2 cellular contexts compared by ENCODE assay signal in the genomic region with DNA sequence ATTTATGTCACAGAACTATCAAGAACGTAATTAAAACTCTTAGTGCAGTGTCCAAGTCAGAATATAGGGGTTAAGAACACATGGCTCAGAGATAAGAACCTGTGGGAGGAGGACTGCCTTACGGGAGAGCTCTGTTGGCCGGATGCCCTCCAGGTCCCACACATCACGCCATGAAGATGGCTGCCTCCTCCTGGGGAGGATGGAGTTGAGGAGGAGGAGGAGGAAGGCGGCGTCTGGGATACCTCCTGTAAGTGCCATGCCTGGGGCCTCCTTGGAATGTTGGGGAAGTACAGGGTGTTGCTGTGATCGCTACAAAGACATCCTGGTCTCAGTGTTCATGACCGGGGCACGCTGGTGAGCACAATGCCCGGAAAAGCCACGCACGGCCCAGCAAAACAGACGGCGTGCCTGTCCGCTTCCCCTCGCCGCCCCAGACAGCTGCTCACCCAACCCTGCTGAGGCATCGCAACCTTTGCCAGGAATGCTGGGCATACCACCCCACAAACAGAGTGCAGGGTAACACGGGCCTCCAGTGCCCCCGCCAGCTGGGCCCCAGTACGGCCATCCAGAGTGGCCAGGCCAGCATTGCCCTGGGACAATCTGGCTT.
A peak's percentile ranks its signal among the peaks of the same experiment; 100 is the strongest.
TF ChIP-seq lines count a peak whose summit lies in the region.

No MANE protein-coding gene starts in this region.

TF ChIP-seq in liver, 16 proteins besides CTCF, POLR2A, EP300 and RAD21:
- TF ChIP-seq, protein P1, sequence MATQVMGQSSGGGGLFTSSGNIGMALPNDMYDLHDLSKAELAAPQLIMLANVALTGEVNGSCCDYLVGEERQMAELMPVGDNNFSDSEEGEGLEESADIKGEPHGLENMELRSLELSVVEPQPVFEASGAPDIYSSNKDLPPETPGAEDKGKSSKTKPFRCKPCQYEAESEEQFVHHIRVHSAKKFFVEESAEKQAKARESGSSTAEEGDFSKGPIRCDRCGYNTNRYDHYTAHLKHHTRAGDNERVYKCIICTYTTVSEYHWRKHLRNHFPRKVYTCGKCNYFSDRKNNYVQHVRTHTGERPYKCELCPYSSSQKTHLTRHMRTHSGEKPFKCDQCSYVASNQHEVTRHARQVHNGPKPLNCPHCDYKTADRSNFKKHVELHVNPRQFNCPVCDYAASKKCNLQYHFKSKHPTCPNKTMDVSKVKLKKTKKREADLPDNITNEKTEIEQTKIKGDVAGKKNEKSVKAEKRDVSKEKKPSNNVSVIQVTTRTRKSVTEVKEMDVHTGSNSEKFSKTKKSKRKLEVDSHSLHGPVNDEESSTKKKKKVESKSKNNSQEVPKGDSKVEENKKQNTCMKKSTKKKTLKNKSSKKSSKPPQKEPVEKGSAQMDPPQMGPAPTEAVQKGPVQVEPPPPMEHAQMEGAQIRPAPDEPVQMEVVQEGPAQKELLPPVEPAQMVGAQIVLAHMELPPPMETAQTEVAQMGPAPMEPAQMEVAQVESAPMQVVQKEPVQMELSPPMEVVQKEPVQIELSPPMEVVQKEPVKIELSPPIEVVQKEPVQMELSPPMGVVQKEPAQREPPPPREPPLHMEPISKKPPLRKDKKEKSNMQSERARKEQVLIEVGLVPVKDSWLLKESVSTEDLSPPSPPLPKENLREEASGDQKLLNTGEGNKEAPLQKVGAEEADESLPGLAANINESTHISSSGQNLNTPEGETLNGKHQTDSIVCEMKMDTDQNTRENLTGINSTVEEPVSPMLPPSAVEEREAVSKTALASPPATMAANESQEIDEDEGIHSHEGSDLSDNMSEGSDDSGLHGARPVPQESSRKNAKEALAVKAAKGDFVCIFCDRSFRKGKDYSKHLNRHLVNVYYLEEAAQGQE (IDR thresholded peaks at IDR 0.05), result no peak
- TF ChIP-seq SP1 (IDR thresholded peaks at IDR 0.05) (peak; percentile 27), NR2F2 (IDR thresholded peaks at IDR 0.05) (peak; percentile 38)

TF ChIP-seq in HepG2, 621 proteins besides CTCF, POLR2A, EP300 and RAD21:
- TF ChIP-seq, protein P2, sequence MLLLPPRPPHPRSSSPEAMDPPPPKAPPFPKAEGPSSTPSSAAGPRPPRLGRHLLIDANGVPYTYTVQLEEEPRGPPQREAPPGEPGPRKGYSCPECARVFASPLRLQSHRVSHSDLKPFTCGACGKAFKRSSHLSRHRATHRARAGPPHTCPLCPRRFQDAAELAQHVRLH (CRISPR knock-in tag; IDR thresholded peaks at IDR 0.05; ENCODE audit: borderline replicate concordance, low read depth), result no peak
- TF ChIP-seq ZNF3 (CRISPR knock-in tag; IDR thresholded peaks at IDR 0.05), result no peak
- TF ChIP-seq, protein P3, sequence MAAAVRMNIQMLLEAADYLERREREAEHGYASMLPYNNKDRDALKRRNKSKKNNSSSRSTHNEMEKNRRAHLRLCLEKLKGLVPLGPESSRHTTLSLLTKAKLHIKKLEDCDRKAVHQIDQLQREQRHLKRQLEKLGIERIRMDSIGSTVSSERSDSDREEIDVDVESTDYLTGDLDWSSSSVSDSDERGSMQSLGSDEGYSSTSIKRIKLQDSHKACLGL (CRISPR knock-in tag; IDR thresholded peaks at IDR 0.05), result no peak
- no peak for TF ChIP-seq NR2C2 (CRISPR knock-in tag; IDR thresholded peaks at IDR 0.05; ENCODE audit: borderline replicate concordance)
- TF ChIP-seq ZNF839 (CRISPR knock-in tag; IDR thresholded peaks at IDR 0.05; ENCODE audit: borderline replicate concordance), result no peak
- no peak for TF ChIP-seq ZNF34 (CRISPR knock-in tag; IDR thresholded peaks at IDR 0.05; ENCODE audit: borderline replicate concordance)
- TF ChIP-seq ZNF263 (CRISPR knock-in tag; IDR thresholded peaks at IDR 0.05), result no peak
- no peak for TF ChIP-seq KAT7 (CRISPR knock-in tag; IDR thresholded peaks at IDR 0.05; ENCODE audit: borderline replicate concordance)
- TF ChIP-seq AGO1 (IDR thresholded peaks at IDR 0.05; ENCODE audit: low read depth, low read length, poor library complexity, severe bottlenecking), result no peak
- no peak for TF ChIP-seq TAF1 (CRISPR knock-in tag; IDR thresholded peaks at IDR 0.05)
- no peak for TF ChIP-seq ZNF749 (CRISPR knock-in tag; IDR thresholded peaks at IDR 0.05; ENCODE audit: borderline replicate concordance)
- TF ChIP-seq, protein P4, sequence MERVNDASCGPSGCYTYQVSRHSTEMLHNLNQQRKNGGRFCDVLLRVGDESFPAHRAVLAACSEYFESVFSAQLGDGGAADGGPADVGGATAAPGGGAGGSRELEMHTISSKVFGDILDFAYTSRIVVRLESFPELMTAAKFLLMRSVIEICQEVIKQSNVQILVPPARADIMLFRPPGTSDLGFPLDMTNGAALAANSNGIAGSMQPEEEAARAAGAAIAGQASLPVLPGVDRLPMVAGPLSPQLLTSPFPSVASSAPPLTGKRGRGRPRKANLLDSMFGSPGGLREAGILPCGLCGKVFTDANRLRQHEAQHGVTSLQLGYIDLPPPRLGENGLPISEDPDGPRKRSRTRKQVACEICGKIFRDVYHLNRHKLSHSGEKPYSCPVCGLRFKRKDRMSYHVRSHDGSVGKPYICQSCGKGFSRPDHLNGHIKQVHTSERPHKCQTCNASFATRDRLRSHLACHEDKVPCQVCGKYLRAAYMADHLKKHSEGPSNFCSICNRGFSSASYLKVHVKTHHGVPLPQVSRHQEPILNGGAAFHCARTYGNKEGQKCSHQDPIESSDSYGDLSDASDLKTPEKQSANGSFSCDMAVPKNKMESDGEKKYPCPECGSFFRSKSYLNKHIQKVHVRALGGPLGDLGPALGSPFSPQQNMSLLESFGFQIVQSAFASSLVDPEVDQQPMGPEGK (CRISPR knock-in tag; IDR thresholded peaks at IDR 0.05), result no peak
- TF ChIP-seq, protein P5, sequence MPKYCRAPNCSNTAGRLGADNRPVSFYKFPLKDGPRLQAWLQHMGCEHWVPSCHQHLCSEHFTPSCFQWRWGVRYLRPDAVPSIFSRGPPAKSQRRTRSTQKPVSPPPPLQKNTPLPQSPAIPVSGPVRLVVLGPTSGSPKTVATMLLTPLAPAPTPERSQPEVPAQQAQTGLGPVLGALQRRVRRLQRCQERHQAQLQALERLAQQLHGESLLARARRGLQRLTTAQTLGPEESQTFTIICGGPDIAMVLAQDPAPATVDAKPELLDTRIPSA (CRISPR knock-in tag; IDR thresholded peaks at IDR 0.05; ENCODE audit: borderline replicate concordance), result no peak
- TF ChIP-seq NFRKB (IDR thresholded peaks at IDR 0.05), result no peak
- TF ChIP-seq, protein P6, sequence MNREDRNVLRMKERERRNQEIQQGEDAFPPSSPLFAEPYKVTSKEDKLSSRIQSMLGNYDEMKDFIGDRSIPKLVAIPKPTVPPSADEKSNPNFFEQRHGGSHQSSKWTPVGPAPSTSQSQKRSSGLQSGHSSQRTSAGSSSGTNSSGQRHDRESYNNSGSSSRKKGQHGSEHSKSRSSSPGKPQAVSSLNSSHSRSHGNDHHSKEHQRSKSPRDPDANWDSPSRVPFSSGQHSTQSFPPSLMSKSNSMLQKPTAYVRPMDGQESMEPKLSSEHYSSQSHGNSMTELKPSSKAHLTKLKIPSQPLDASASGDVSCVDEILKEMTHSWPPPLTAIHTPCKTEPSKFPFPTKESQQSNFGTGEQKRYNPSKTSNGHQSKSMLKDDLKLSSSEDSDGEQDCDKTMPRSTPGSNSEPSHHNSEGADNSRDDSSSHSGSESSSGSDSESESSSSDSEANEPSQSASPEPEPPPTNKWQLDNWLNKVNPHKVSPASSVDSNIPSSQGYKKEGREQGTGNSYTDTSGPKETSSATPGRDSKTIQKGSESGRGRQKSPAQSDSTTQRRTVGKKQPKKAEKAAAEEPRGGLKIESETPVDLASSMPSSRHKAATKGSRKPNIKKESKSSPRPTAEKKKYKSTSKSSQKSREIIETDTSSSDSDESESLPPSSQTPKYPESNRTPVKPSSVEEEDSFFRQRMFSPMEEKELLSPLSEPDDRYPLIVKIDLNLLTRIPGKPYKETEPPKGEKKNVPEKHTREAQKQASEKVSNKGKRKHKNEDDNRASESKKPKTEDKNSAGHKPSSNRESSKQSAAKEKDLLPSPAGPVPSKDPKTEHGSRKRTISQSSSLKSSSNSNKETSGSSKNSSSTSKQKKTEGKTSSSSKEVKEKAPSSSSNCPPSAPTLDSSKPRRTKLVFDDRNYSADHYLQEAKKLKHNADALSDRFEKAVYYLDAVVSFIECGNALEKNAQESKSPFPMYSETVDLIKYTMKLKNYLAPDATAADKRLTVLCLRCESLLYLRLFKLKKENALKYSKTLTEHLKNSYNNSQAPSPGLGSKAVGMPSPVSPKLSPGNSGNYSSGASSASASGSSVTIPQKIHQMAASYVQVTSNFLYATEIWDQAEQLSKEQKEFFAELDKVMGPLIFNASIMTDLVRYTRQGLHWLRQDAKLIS (CRISPR knock-in tag; IDR thresholded peaks at IDR 0.05), result no peak
- TF ChIP-seq, protein P7, sequence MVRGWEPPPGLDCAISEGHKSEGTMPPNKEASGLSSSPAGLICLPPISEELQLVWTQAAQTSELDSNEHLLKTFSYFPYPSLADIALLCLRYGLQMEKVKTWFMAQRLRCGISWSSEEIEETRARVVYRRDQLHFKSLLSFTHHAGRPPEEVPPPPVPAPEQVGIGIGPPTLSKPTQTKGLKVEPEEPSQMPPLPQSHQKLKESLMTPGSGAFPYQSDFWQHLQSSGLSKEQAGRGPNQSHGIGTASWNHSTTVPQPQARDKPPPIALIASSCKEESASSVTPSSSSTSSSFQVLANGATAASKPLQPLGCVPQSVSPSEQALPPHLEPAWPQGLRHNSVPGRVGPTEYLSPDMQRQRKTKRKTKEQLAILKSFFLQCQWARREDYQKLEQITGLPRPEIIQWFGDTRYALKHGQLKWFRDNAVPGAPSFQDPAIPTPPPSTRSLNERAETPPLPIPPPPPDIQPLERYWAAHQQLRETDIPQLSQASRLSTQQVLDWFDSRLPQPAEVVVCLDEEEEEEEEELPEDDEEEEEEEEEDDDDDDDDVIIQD (CRISPR knock-in tag; IDR thresholded peaks at IDR 0.05; ENCODE audit: low read depth), result no peak
- no peak for TF ChIP-seq ZNF326 (CRISPR knock-in tag; IDR thresholded peaks at IDR 0.05; ENCODE audit: borderline replicate concordance)
- TF ChIP-seq, protein P8, sequence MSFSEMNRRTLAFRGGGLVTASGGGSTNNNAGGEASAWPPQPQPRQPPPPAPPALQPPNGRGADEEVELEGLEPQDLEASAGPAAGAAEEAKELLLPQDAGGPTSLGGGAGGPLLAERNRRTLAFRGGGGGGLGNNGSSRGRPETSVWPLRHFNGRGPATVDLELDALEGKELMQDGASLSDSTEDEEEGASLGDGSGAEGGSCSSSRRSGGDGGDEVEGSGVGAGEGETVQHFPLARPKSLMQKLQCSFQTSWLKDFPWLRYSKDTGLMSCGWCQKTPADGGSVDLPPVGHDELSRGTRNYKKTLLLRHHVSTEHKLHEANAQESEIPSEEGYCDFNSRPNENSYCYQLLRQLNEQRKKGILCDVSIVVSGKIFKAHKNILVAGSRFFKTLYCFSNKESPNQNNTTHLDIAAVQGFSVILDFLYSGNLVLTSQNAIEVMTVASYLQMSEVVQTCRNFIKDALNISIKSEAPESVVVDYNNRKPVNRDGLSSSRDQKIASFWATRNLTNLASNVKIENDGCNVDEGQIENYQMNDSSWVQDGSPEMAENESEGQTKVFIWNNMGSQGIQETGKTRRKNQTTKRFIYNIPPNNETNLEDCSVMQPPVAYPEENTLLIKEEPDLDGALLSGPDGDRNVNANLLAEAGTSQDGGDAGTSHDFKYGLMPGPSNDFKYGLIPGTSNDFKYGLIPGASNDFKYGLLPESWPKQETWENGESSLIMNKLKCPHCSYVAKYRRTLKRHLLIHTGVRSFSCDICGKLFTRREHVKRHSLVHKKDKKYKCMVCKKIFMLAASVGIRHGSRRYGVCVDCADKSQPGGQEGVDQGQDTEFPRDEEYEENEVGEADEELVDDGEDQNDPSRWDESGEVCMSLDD (CRISPR knock-in tag; IDR thresholded peaks at IDR 0.05; ENCODE audit: borderline replicate concordance), result no peak
- TF ChIP-seq PITX1 (CRISPR knock-in tag; IDR thresholded peaks at IDR 0.05), result no peak
- no peak for TF ChIP-seq RFX1 (IDR thresholded peaks at IDR 0.05)
